ENCODE assay signal across 8 cellular contexts in the genomic region with DNA sequence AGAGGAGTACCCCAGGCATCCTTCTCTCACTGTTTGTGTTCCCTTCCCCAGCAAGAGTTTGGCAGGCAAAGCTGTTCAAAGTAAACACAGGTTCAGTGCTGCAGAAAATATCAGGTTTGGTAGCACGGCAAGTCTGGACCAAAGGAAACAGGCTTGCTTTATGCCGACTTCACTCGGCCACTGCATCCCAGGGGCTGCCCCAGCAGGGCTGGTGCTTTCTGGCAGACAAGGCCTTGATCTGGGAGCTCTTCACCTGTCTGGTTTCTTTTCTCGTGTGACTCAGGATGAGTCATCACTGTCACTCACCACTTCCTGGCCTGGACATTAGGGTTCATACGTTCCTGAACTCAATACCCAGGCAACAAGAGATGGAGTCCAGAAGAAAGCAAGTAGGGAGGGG. TPM values are rescaled to one million over a fixed set of nuclear protein-coding genes. Genes with fewer than 3 reads are reported as not detected.
A peak's percentile ranks its signal among the peaks of the same experiment; 100 is the strongest.
DNase-seq lines count a peak whose midpoint lies in the region; ATAC-seq, FAIRE-seq and TF ChIP-seq lines count a peak whose summit lies in the region.

No MANE protein-coding gene starts in this region.

- H3K27me3 Mint-ChIP-seq in T-cell = peaks cover 0 to 7% of the 10 kb centered on the region in 2 donors

- ATAC-seq in HG03095 (IDR thresholded peaks at IDR 0.05; ENCODE audit: unreplicated experiment) (peak; percentile 100), T-cell (replicated peaks in 1 of 4) (peak in 3 of 4 experiments; percentile 44 to 83 (median 68))

- TF ChIP-seq CTCF in lower leg skin (IDR thresholded peaks at IDR 0.05) = no peak

- FAIRE-seq in GM19239 (lab: Jason Lieb, UNC) = peak; percentile 93

- H3K9me3 Mint-ChIP-seq in T-cell = no peaks in the 10 kb centered on the region

- H3K36me3 Mint-ChIP-seq in T-cell = no peaks in the 10 kb centered on the region

- CTCF ChIA-PET in T-cell (lab: Charles Lee) = no interaction called here

- 45 to 49% methylated on average over 5 of the region's 5 CpGs for WGBS in lower leg skin, 2 donors

- peaks cover 0 to 5% (median 5%) of the 10 kb centered on the region in 3 donors for H3K4me1 Mint-ChIP-seq in T-cell

- TF ChIP-seq POLR2A in lower leg skin (IDR thresholded peaks at IDR 0.05) = no peak

- POLR2A ChIA-PET in T-cell (lab: Charles Lee) = interaction anchor here in 1 of 2 donors (0.5 kb wide), 1 partner anchor 9 kb away, joined by 3 read pairs; no protein-coding TSS in a partner anchor

- no peak overlapping the region for H3K4me3 ChIP-seq in lower leg skin (ENCODE audit: low read depth, poor library complexity, severe bottlenecking)

- DNase-seq in DMS153 treated with DMSO at 0.1 percent for 48 hours (lab: John Stamatoyannopoulos, UW; ENCODE audit: unreplicated experiment) = peak; percentile 21
- DNase-seq in GM19239 (ENCODE audit: insufficient read length, low spot score) = peak; percentile 65
- DNase-seq in T-cell = peak in 3 of 34 experiments; percentile 2 to 15 (median 6)
- DNase-seq in kidney tubule cell (ENCODE audit: low spot score) = peak; percentile 97
- DNase-seq in T-helper 9 cell = no peak
- no peak for DNase-seq in NAMALWA (ENCODE audit: low spot score)
- no peak for DNase-seq in lower leg skin (ENCODE audit: low spot score in 2 of 2)

- no peak overlapping the region for H3K4me3 Mint-ChIP-seq in T-cell

- intact Hi-C loops in lower leg skin (cut with DNase I; ENCODE audit: low total_unique reads) = no loop called here

- peak overlapping the region in 1 of 2 donors; percentile 9 for H3K27ac Mint-ChIP-seq in T-cell

RNA-seq across cellular contexts. Expression of gene NAV2, which starts 52.6 kb away (rescaled TPM):
- 1 to 10 TPM in 4 of 5 donors, under 1 TPM in 1; 0.55 to 3.0 (median 1.8) TPM for total RNA-seq in T-cell
- 10 to 100 TPM in 3 of 4 donors, 1 to 10 TPM in 1; 5.8 to 30.7 (median 21.0) TPM for total RNA-seq in lower leg skin

Comparison
In these comparisons a context has a peak if more than half of its experiments do, and no peak if none do; other contexts are left out.
1. DNase-seq: peak in DMS153 treated with DMSO at 0.1 percent for 48 hours (single experiment), GM19239 (single experiment) and kidney tubule cell (single experiment); none in T-helper 9 cell (single experiment), NAMALWA (single experiment) and lower leg skin (0 of 2).